In the genomic region with DNA sequence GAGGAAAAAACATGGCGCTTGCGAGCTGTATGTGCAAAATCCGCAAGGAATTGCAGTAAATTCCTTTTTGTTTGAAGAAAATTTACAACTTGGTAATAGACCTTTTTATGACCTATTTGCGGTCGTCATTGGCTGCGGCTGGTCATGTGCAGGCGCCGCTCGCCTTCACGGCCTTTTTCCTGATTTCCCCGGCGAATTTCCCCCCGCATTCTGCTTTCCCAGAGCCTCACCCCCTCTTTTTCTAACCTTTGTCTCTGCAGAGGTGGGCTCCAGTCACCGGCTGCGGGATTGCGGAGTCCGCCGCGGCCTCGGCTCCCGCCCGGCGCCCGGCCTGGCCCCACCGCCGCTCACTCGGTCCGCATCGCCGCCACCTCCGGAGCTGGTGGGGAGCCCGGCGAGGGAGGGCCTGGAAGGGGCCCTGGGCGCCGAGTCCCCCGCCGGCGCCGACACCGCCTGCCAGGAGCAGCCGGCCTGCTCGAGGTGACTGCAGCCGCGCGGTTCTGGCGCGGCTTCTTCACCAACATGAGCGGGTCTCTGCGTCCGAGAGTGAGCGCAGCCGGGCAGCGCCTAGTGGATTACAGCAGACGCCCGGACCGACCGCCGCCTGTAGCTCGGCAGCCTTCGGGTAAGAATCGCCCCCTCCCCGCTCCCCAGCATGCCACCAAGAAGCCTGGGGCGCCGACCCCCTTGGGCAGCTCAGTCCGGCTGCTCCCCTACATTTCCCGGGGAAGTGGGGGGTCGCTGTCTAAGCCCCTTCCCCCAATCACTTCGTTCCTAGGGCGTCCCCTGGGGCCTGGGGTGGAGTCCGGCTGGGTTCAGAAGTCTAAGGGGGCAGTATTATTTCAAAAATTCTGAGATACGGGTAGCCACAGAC, we compare ENCODE assay signal across 1 cellular context.
TF ChIP-seq lines count a peak whose summit lies in the region.

No MANE protein-coding gene starts in this region.

TF ChIP-seq in HepG2, 621 proteins besides CTCF, POLR2A, EP300 and RAD21:
- TF ChIP-seq ZNF207 (IDR thresholded peaks at IDR 0.05; ENCODE audit: borderline replicate concordance) (no peak), ZNF777 (CRISPR knock-in tag; IDR thresholded peaks at IDR 0.05) (0 out of 2 replicates have a peak, but pooled peaks have one; percentile 25), HNRNPLL (IDR thresholded peaks at IDR 0.05; ENCODE audit: low read depth, low read length, poor library complexity, severe bottlenecking) (peak; percentile 39), ZNF343 (CRISPR knock-in tag; IDR thresholded peaks at IDR 0.05) (no peak), MIER3 (CRISPR knock-in tag; IDR thresholded peaks at IDR 0.05; ENCODE audit: borderline replicate concordance) (no peak)
- TF ChIP-seq, protein P1, sequence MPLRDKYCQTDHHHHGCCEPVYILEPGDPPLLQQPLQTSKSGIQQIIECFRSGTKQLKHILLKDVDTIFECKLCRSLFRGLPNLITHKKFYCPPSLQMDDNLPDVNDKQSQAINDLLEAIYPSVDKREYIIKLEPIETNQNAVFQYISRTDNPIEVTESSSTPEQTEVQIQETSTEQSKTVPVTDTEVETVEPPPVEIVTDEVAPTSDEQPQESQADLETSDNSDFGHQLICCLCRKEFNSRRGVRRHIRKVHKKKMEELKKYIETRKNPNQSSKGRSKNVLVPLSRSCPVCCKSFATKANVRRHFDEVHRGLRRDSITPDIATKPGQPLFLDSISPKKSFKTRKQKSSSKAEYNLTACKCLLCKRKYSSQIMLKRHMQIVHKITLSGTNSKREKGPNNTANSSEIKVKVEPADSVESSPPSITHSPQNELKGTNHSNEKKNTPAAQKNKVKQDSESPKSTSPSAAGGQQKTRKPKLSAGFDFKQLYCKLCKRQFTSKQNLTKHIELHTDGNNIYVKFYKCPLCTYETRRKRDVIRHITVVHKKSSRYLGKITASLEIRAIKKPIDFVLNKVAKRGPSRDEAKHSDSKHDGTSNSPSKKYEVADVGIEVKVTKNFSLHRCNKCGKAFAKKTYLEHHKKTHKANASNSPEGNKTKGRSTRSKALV (CRISPR knock-in tag; IDR thresholded peaks at IDR 0.05) = no peak
TF ChIP-seq in HepG2: peak in this region for 2.
